ENCODE assay signal across 21 cellular contexts in genomic region chr4:10765386-10765785, GRCh38.
"Had no signal": no experiment of that assay in that cellular context is flagged by ENCODE, and none has a peak within 500 bp of the region (broad histone marks: within the 10 kb centered on the region; RNA-seq: fewer than 3 reads in every experiment).

No MANE protein-coding gene starts in this region.

- H3K4me2 ChIP-seq: hepatocyte had no signal

- H3K4me1 ChIP-seq: foreskin keratinocyte, left ventricle myocardium inferior, pancreas, suprapubic skin, thyroid gland had no signal

- H3K4me3 ChIP-seq: hepatocyte, left ventricle myocardium inferior, lung, pancreas, suprapubic skin, thyroid gland had no signal

- H3K36me3 ChIP-seq: left ventricle myocardium inferior, pancreas, suprapubic skin, thyroid gland had no signal

- H3K79me2 ChIP-seq: hepatocyte had no signal

- ATAC-seq: effector memory CD8-positive, alpha-beta T cell; foreskin keratinocyte; left cardiac atrium; pancreas; right cardiac atrium; stimulated activated effector memory CD8-positive, alpha-beta T cell treated with anti-CD3 and anti-CD28 coated beads, Interleukin-12 subunit alpha, Interleukin-12 subunit beta, amount 100 ng/mL, for 72 hours; stimulated activated naive CD8-positive, alpha-beta T cell treated with anti-CD3 and anti-CD28 coated beads, Interleukin-15, Interleukin-2, amounts not matched to agents 100 U/mL and 50 U/mL, for 24 hours had no signal

- H3K27me3 ChIP-seq: foreskin keratinocyte, hepatocyte, pancreas, suprapubic skin, thyroid gland had no signal

- DNase-seq: effector memory CD8-positive, alpha-beta T cell; erythroblast; foreskin keratinocyte; head of caudate nucleus; kidney; left cardiac atrium; left ventricle myocardium inferior; mesenchymal stem cell; naive B cell; occipital lobe; pancreas; right cardiac atrium; small intestine; stimulated activated CD4-positive, alpha-beta T cell treated with anti-CD3 and anti-CD28 coated beads, Interleukin-2, amount 100 ng/mL, for 48 hours; stimulated activated CD8-positive, alpha-beta memory T cell treated with anti-CD3 and anti-CD28 coated beads, Interleukin-4, amount 100 ng/mL, for 48 hours; stimulated activated naive CD8-positive, alpha-beta T cell treated with anti-CD3 and anti-CD28 coated beads, Interleukin-15, Interleukin-2, amounts not matched to agents 100 U/mL and 50 U/mL, for 24 hours; thyroid gland had no signal

- H3K27ac ChIP-seq: foreskin keratinocyte, hepatocyte, left ventricle myocardium inferior, pancreas, suprapubic skin, thyroid gland had no signal
